In the genomic region with DNA sequence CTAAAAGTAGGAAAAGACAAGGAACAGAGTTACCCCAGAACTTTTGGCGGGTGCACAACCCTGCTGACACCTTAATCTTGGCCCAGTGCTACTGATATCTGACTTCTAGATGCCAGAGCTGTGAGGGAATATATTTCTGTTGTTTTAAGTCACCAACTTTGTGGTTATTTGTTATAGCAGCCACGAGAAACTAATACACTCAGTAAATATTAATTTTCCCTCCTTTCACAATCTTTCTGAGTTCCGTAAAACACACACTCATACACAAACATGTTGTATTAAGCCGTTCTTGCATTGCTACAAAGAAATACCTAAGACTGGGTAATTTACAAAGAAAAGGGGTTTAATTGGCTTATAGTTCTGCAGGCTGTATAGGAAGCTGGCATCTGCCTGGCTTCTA, we compare ENCODE assay signal across 37 cellular contexts. TPM values are rescaled to one million over a fixed set of nuclear protein-coding genes. Genes with fewer than 3 reads are reported as not detected.
"Had no signal": no experiment of that assay in that cellular context is flagged by ENCODE, and none has a peak within 500 bp of the region (broad histone marks: within the 10 kb centered on the region; RNA-seq: fewer than 3 reads in every experiment).

No MANE protein-coding gene starts in this region.

- FAIRE-seq: astrocyte, bronchial epithelial cell had no signal

- H3K9me3 ChIP-seq: adrenal gland, ascending aorta, body of pancreas, breast epithelium had no signal

- H3K27me3 ChIP-seq: ascending aorta, body of pancreas, brain microvascular endothelial cell, breast epithelium, cardiac muscle cell had no signal

- H3K4me1 ChIP-seq: adrenal gland, ascending aorta, breast epithelium had no signal

- ATAC-seq: activated naive CD4-positive, alpha-beta T cell treated with anti-CD3 and anti-CD28 coated beads, Interleukin-2, amount 50 U/mL, for 72 hours; activated naive CD8-positive, alpha-beta T cell treated with anti-CD3 and anti-CD28 coated beads, Interleukin-2, amount 50 U/mL, for 24 hours; activated T-cell treated with anti-CD3 and anti-CD28 coated beads, Interleukin-2, amount 50 U/mL, for 4 hours; activated T-cell treated with anti-CD3 and anti-CD28 coated beads, Interleukin-2, amount 50 U/mL, for 72 hours; activated T-helper 17 cell treated with anti-CD3 and anti-CD28 coated beads, Interleukin-2, amount 50 U/mL, for 72 hours; body of pancreas had no signal

- DNase-seq: activated effector memory CD4-positive, alpha-beta T cell treated with anti-CD3 and anti-CD28 coated beads, Interleukin-2, amount 50 U/mL, for 16 hours; activated effector memory CD4-positive, alpha-beta T cell treated with Interleukin-2 at 50 U/mL for 16 hours; activated gamma-delta T cell; activated gamma-delta T cell treated with Interleukin-2 at 50 U/mL for 16 hours; activated naive CD4-positive, alpha-beta T cell; activated naive CD4-positive, alpha-beta T cell treated with anti-CD3 and anti-CD28 coated beads for 36 hours; activated naive CD4-positive, alpha-beta T cell treated with anti-CD3 and anti-CD28 coated beads, Interleukin-2, amount 10 ng/mL, durations not matched to agents 7 days and 5 days; activated naive CD4-positive, alpha-beta T cell treated with anti-CD3 and anti-CD28 coated beads, Interleukin-2, amount 50 U/mL, for 16 hours; activated naive CD4-positive, alpha-beta T cell treated with Interleukin-2 at 50 U/mL for 16 hours; activated naive CD8-positive, alpha-beta T cell treated with anti-CD3 and anti-CD28 coated beads for 36 hours; activated naive CD8-positive, alpha-beta T cell treated with anti-CD3 and anti-CD28 coated beads, Interleukin-2, amount 10 ng/mL, durations not matched to agents 7 days and 5 days; activated naive CD8-positive, alpha-beta T cell treated with anti-CD3 and anti-CD28 coated beads, Interleukin-2, amount 50 U/mL, for 24 hours; activated T-cell treated with anti-CD3 and anti-CD28 coated beads, Interleukin-2, amount 50 U/mL, for 24 hours; activated T-cell treated with anti-CD3 and anti-CD28 coated beads, Interleukin-2, amount 50 U/mL, for 4 hours; activated T-cell treated with anti-CD3 and anti-CD28 coated beads, Interleukin-2, amount 50 U/mL, for 48 hours; activated T-cell treated with anti-CD3 and anti-CD28 coated beads, Interleukin-2, amount 50 U/mL, for 72 hours; adrenal gland; amniotic stem cell; amygdala; anterior cingulate cortex; aorta; body of pancreas; brain microvascular endothelial cell; caudate nucleus; central memory CD4-positive, alpha-beta T cell; cerebellar nuclear complex had no signal

- H3K4me3 ChIP-seq: adrenal gland, ascending aorta, body of pancreas, breast epithelium, cardiac muscle cell had no signal

- H3K36me3 ChIP-seq: adrenal gland, ascending aorta, brain microvascular endothelial cell, breast epithelium, cardiac muscle cell had no signal

- H3K27ac ChIP-seq: adrenal gland, ascending aorta, body of pancreas, brain microvascular endothelial cell, breast epithelium, cardiac muscle cell had no signal

RNA-seq across cellular contexts. Expression of a gene that starts 40.4 kb away (rescaled TPM):
- total RNA-seq: activated naive CD4-positive, alpha-beta T cell treated with anti-CD3 and anti-CD28 coated beads for 36 hours; activated naive CD8-positive, alpha-beta T cell treated with anti-CD3 and anti-CD28 coated beads, Interleukin-2, amount 10 ng/mL, durations not matched to agents 7 days and 5 days; activated T-cell treated with anti-CD3 and anti-CD28 coated beads, Interleukin-2, amount 50 U/mL, for 4 hours; activated T-helper 2 cell treated with anti-CD3 and anti-CD28 coated beads, Interferon-gamma antibody, Interleukin-2, Interleukin-4, amounts not matched to agents 10 μg/mL and 5 μg/mL and 100 μg/mL, durations not matched to agents 14 hours and 24 hours and 36 hours; adrenal gland; aorta; ascending aorta; astrocyte; body of pancreas; bronchial epithelial cell; cardiac muscle cell; cardiac septum; cerebellum; chondrocyte had no signal
- polyA plus RNA-seq: adrenal gland, aorta, cardiac muscle cell had no signal
